In the genomic region with DNA sequence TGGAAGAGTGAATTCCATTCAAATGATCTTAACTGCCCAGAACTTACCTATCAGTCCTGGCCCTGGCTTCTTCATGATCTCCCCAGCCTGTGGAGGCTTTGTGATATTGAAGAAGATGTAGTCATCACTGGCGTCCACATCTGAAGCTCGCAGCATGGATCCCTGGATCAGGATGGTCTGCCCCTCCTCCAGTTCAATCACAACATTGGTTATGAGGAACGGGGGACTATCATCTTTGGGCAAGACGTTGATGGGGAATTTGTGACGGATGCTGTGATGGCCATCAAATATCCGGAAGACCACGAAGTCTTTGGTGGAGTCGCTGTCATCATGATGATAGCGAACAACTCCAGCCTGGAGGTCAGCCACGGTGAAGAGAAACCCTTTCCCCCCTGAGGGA, we compare ENCODE assay signal across 6 cellular contexts.
"Had no signal": no experiment of that assay in that cellular context is flagged by ENCODE, and none has a peak within 500 bp of the region (broad histone marks: within the 10 kb centered on the region; RNA-seq: fewer than 3 reads in every experiment).

No MANE protein-coding gene starts in this region.

- H3K27ac ChIP-seq: HL-60 had no signal

- ATAC-seq: K562 had no signal

- H3K4me3 ChIP-seq: K562 had no signal

- DNase-seq: IMR-90, KBM-7, KG1 had no signal

- FAIRE-seq: HTR-8/SVneo, K562 had no signal
